ENCODE assay signal across 30 cellular contexts in genomic region chr13:57672168-57672567, GRCh38. TPM values are rescaled to one million over a fixed set of nuclear protein-coding genes. Genes with fewer than 3 reads are reported as not detected.
"Had no signal": no experiment of that assay in that cellular context is flagged by ENCODE, and none has a peak within 500 bp of the region (broad histone marks: within the 10 kb centered on the region; RNA-seq: fewer than 3 reads in every experiment).

No MANE protein-coding gene starts in this region.

- H3K36me3 ChIP-seq: colonic mucosa, esophagus muscularis mucosa, gastroesophageal sphincter, ovary, thoracic aorta, tibial nerve had no signal

- H3K27ac Mint-ChIP-seq: dendritic cell treated with granulocyte-macrophage colony-stimulating factor and Interleukin-4, amounts not matched to agents 40 ng/mL and 50 ng/mL, for 4 days; immature natural killer cell; mesothelial cell of epicardium; naive B cell; natural killer cell treated with Interleukin-12 subunit alpha and Interleukin-12 subunit beta and Interleukin-15 and Interleukin-18, amount 100 ng/mL, for 72 hours; stimulated activated memory B cell treated with anti-CD40 and anti-IgM and Interleukin-4, amounts not matched to agents 10 μg/mL and 1 μg/mL and 100 μg/mL, for 72 hours; stimulated activated naive CD8-positive, alpha-beta T cell treated with anti-CD3 and anti-CD28 coated beads, Interleukin-15, Interleukin-2, amounts not matched to agents 100 ng/mL and 50 ng/mL, for 24 hours had no signal

- H3K36me3 Mint-ChIP-seq: immature natural killer cell; mesothelial cell of epicardium; naive B cell; stimulated activated memory B cell treated with anti-CD40 and anti-IgM and Interleukin-4, amounts not matched to agents 10 μg/mL and 1 μg/mL and 100 μg/mL, for 72 hours had no signal

- H2AFZ ChIP-seq: hepatocyte had no signal

- FAIRE-seq: endothelial cell of umbilical vein, urothelium cell line had no signal

- H3K4me2 ChIP-seq: hepatocyte, smooth muscle cell had no signal

- H3K9me3 ChIP-seq: colonic mucosa, esophagus muscularis mucosa, gastroesophageal sphincter, heart left ventricle, lower lobe of right lung, ovary, thoracic aorta, tibial nerve, upper lobe of left lung had no signal

- H3K4me1 ChIP-seq: colonic mucosa, esophagus muscularis mucosa, foreskin keratinocyte, gastroesophageal sphincter, lower lobe of right lung, tibial nerve had no signal

- H3K4me1 Mint-ChIP-seq: central memory CD8-positive, alpha-beta T cell; immature natural killer cell; naive B cell; stimulated activated memory B cell treated with anti-CD40 and anti-IgM and Interleukin-4, amounts not matched to agents 10 μg/mL and 1 μg/mL and 100 μg/mL, for 72 hours had no signal

- H3K4me3 Mint-ChIP-seq: central memory CD8-positive, alpha-beta T cell; dendritic cell treated with granulocyte-macrophage colony-stimulating factor and Interleukin-4, amounts not matched to agents 40 ng/mL and 50 ng/mL, for 4 days; immature natural killer cell; mesothelial cell of epicardium; naive B cell; natural killer cell treated with Interleukin-12 subunit alpha and Interleukin-12 subunit beta and Interleukin-15 and Interleukin-18, amount 100 ng/mL, for 72 hours; stimulated activated memory B cell treated with anti-CD40 and anti-IgM and Interleukin-4, amounts not matched to agents 10 μg/mL and 1 μg/mL and 100 μg/mL, for 72 hours; stimulated activated naive CD8-positive, alpha-beta T cell treated with anti-CD3 and anti-CD28 coated beads, Interleukin-15, Interleukin-2, amounts not matched to agents 100 ng/mL and 50 ng/mL, for 24 hours had no signal

- H3K4me3 ChIP-seq: colonic mucosa, esophagus muscularis mucosa, gastroesophageal sphincter, heart left ventricle, hepatocyte, lower lobe of right lung, mucosa of descending colon, ovary, smooth muscle cell, thoracic aorta, tibial nerve, upper lobe of left lung had no signal

- DNase-seq: colonic mucosa; effector CD8-positive, alpha-beta T cell; foreskin keratinocyte; heart left ventricle; islet precursor cell; left ventricle myocardium superior; lower lobe of right lung; mucosa of descending colon; naive B cell; occipital lobe; ovary; stimulated activated CD4-positive, alpha-beta T cell treated with anti-CD3 and anti-CD28 coated beads, Interleukin-12 subunit alpha, Interleukin-12 subunit beta, amount 100 ng/mL, for 4 hours; stimulated activated CD4-positive, alpha-beta T cell treated with anti-CD3 and anti-CD28 coated beads, Interleukin-1b, Interleukin-23, amount 100 ng/mL, for 48 hours; stimulated activated CD4-positive, alpha-beta T cell treated with anti-CD3 and anti-CD28 coated beads, Interleukin-4, amount 100 ng/mL, for 24 hours; upper lobe of left lung had no signal

- H3K27me3 ChIP-seq: colonic mucosa, esophagus muscularis mucosa, foreskin keratinocyte, gastroesophageal sphincter, heart left ventricle, hepatocyte, ovary, tibial nerve, upper lobe of left lung had no signal

- H3K27me3 Mint-ChIP-seq: central memory CD8-positive, alpha-beta T cell; dendritic cell treated with granulocyte-macrophage colony-stimulating factor and Interleukin-4, amounts not matched to agents 40 ng/mL and 50 ng/mL, for 4 days; naive B cell; natural killer cell treated with Interleukin-12 subunit alpha and Interleukin-12 subunit beta and Interleukin-15 and Interleukin-18, amount 100 ng/mL, for 72 hours; stimulated activated memory B cell treated with anti-CD40 and anti-IgM and Interleukin-4, amounts not matched to agents 10 μg/mL and 1 μg/mL and 100 μg/mL, for 72 hours; stimulated activated naive CD8-positive, alpha-beta T cell treated with anti-CD3 and anti-CD28 coated beads, Interleukin-15, Interleukin-2, amounts not matched to agents 100 ng/mL and 50 ng/mL, for 24 hours had no signal

- H3K79me2 ChIP-seq: hepatocyte had no signal

- H3K9me3 Mint-ChIP-seq: dendritic cell treated with granulocyte-macrophage colony-stimulating factor and Interleukin-4, amounts not matched to agents 40 ng/mL and 50 ng/mL, for 4 days; mesothelial cell of epicardium; stimulated activated naive CD8-positive, alpha-beta T cell treated with anti-CD3 and anti-CD28 coated beads, Interleukin-15, Interleukin-2, amounts not matched to agents 100 ng/mL and 50 ng/mL, for 24 hours had no signal

- H3K27ac ChIP-seq: colonic mucosa, esophagus muscularis mucosa, foreskin keratinocyte, gastroesophageal sphincter, heart left ventricle, hepatocyte, lower lobe of right lung, ovary, thoracic aorta, tibial nerve, upper lobe of left lung had no signal

RNA-seq across cellular contexts. Expression of gene PCDH17, which starts 40.6 kb away (rescaled TPM):
- total RNA-seq: foreskin keratinocyte; natural killer cell treated with Interleukin-12 subunit alpha and Interleukin-12 subunit beta and Interleukin-15 and Interleukin-18, amount 100 ng/mL, for 72 hours had no signal
- polyA plus RNA-seq: foreskin keratinocyte, immature natural killer cell had no signal
